In genomic region chr16:89243664-89244063, GRCh38 we compare ENCODE assay signal across 32 cellular contexts. TPM values are rescaled to one million over a fixed set of nuclear protein-coding genes. Genes with fewer than 3 reads are reported as not detected.
DNase-seq lines count a peak whose midpoint lies in the region; FAIRE-seq and TF ChIP-seq lines count a peak whose summit lies in the region.
"Had no signal": no experiment of that assay in that cellular context is flagged by ENCODE, and none has a peak within 500 bp of the region (broad histone marks: within the 10 kb centered on the region; RNA-seq: fewer than 3 reads in every experiment).

No MANE protein-coding gene starts in this region.

- H2BK120ac ChIP-seq in H1 (replicated peaks; ENCODE audit: low read depth, low read length), result no peak overlapping the region

- no peak overlapping the region for H2BK20ac ChIP-seq in H1 (ENCODE audit: low read length)

- H3K9me3 Mint-ChIP-seq in activated naive CD4-positive, alpha-beta T cell treated with anti-CD3 and anti-CD28 coated beads, Interleukin-2, amount 50 U/mL, for 24 hours, result no peaks in the 10 kb centered on the region
- H3K9me3 Mint-ChIP-seq in HFFc6 (no peaks in the 10 kb centered on the region; the same call in 1 of the 2 replicates), progenitor cell of endocrine pancreas (ENCODE audit: low read depth) (peaks cover under 1% of the 10 kb centered on the region)
- H3K9me3 Mint-ChIP-seq: activated CD4-positive, alpha-beta memory T cell treated with anti-CD3 and anti-CD28 coated beads for 36 hours; central memory CD8-positive, alpha-beta T cell had no signal

- TF ChIP-seq RAD21 in H1 (IDR thresholded peaks at IDR 0.05 in 1 of 2, conservative IDR thresholded peaks at IDR 0.05 in 1 of 2; ENCODE audit: low read depth in 2 of 2, low read length in 2 of 2), result no peak

- CTCF ChIA-PET in H1 (lab: Charles Lee; ENCODE audit: partially characterized antibody), result interaction anchor here (1.3 to 1.5 kb wide), 2 partner anchors 11 to 45 kb away, joined by 4 to 5 read pairs; no protein-coding TSS in a partner anchor

- 88% methylated on average over 5 of the region's 5 CpGs; no CpG with 5 or more reads in 1 of the 2 experiments for WGBS in H1 (ENCODE audit: extremely low coverage in 1 of 2, insufficient coverage in 1 of 2, insufficient read length in 1 of 2, insufficient replicate concordance in 2 of 2, low coverage in 1 of 2, low lambda C conversion rate in 2 of 2, missing lambda C conversion rate in 1 of 2), 2 experiments

- no peak overlapping the region for H3K4me3 Mint-ChIP-seq in activated naive CD4-positive, alpha-beta T cell treated with anti-CD3 and anti-CD28 coated beads, Interleukin-2, amount 50 U/mL, for 24 hours
- H3K4me3 Mint-ChIP-seq in HFFc6, result 0 out of 2 replicates have a peak overlapping the region, but pooled peaks have one; percentile 26
- H3K4me3 Mint-ChIP-seq in progenitor cell of endocrine pancreas (ENCODE audit: low read depth), result peak overlapping the region; percentile 16
- H3K4me3 Mint-ChIP-seq: central memory CD8-positive, alpha-beta T cell had no signal

- H3K9me3 ChIP-seq in H1 (ENCODE audit: insufficient read depth in 2 of 2, low read depth in 1 of 2, low read length in 1 of 2), result peaks cover 4 to 5% of the 10 kb centered on the region in 2 experiments; a peak in 2 of 4 replicates
- no peaks in the 10 kb centered on the region for H3K9me3 ChIP-seq in vagina
- H3K9me3 ChIP-seq: ascending aorta, gastroesophageal sphincter, mucosa of descending colon, neutrophil had no signal

- H3K27me3 Mint-ChIP-seq in activated naive CD4-positive, alpha-beta T cell treated with anti-CD3 and anti-CD28 coated beads, Interleukin-2, amount 50 U/mL, for 24 hours, result no peaks in the 10 kb centered on the region
- H3K27me3 Mint-ChIP-seq in HFFc6 (ENCODE audit: insufficient read depth), result peaks cover 4% of the 10 kb centered on the region
- no peaks in the 10 kb centered on the region for H3K27me3 Mint-ChIP-seq in progenitor cell of endocrine pancreas
- H3K27me3 Mint-ChIP-seq: activated CD4-positive, alpha-beta memory T cell treated with anti-CD3 and anti-CD28 coated beads for 36 hours; central memory CD8-positive, alpha-beta T cell had no signal

- no peak overlapping the region for H2AFZ ChIP-seq in H1 (ENCODE audit: low read length)

- FAIRE-seq in H1 (lab: Jason Lieb, UNC), result no peak
- FAIRE-seq: A549, GM12891 had no signal

- H3K36me3 Mint-ChIP-seq in activated naive CD4-positive, alpha-beta T cell treated with anti-CD3 and anti-CD28 coated beads, Interleukin-2, amount 50 U/mL, for 24 hours, result no peaks in the 10 kb centered on the region
- peaks cover 4% of the 10 kb centered on the region; the same call in 1 of the 2 replicates for H3K36me3 Mint-ChIP-seq in HFFc6 (ENCODE audit: low read depth)
- peaks cover under 1% of the 10 kb centered on the region for H3K36me3 Mint-ChIP-seq in progenitor cell of endocrine pancreas (ENCODE audit: insufficient read depth)

- no peak overlapping the region for H2AK5ac ChIP-seq in H1 (ENCODE audit: low read depth, low read length)

- no peak overlapping the region for H3K56ac ChIP-seq in H1 (replicated peaks; ENCODE audit: insufficient read length, low read depth, low read length)

- H3K27ac ChIP-seq in H1 (ENCODE audit: low read depth, low read length) (no peak overlapping the region), vagina (no peak overlapping the region)
- H3K27ac ChIP-seq: A549, ascending aorta, gastroesophageal sphincter, HL-60, stomach, tibial nerve had no signal

- peaks cover 0 to 5% of the 10 kb centered on the region in 2 experiments for H4K20me1 ChIP-seq in H1 (replicated peaks in 1 of 2; ENCODE audit: control insufficient read depth in 1 of 2, insufficient read depth in 2 of 2, low read length in 2 of 2)

- no peak overlapping the region for H3K4ac ChIP-seq in H1 (replicated peaks; ENCODE audit: insufficient read length, low read depth, low read length)

- H3K4me3 ChIP-seq in H1 (ENCODE audit: extremely low read depth in 1 of 4, insufficient read depth in 2 of 4, low read depth in 3 of 4, low read length in 4 of 4) (no peak overlapping the region), vagina (no peak overlapping the region)
- H3K4me3 ChIP-seq: A549, ascending aorta, gastroesophageal sphincter, mucosa of descending colon, stomach, tibial nerve had no signal

- H3K4me1 ChIP-seq in H1 (replicated peaks in 1 of 4; ENCODE audit: control insufficient read depth in 3 of 4, insufficient read depth in 4 of 4, low read length in 3 of 4) (peaks cover 0 to 9% (median 0%) of the 10 kb centered on the region in 4 experiments; a peak in 2 of 7 replicates), vagina (peaks cover 23% of the 10 kb centered on the region)
- H3K4me1 ChIP-seq: A549, BE2C had no signal

- no peak for TF ChIP-seq EP300 in H1 (IDR thresholded peaks at IDR 0.05; ENCODE audit: borderline replicate concordance in 1 of 2, low read depth in 2 of 2, low read length in 2 of 2)

- intact Hi-C loops in vagina (cut with DNase I), result no loop called here

- H3K4me1 Mint-ChIP-seq in activated naive CD4-positive, alpha-beta T cell treated with anti-CD3 and anti-CD28 coated beads, Interleukin-2, amount 50 U/mL, for 24 hours, result peaks cover 15% of the 10 kb centered on the region
- no peaks in the 10 kb centered on the region; the same call in 1 of the 2 replicates for H3K4me1 Mint-ChIP-seq in HFFc6 (ENCODE audit: low read depth)
- H3K4me1 Mint-ChIP-seq in progenitor cell of endocrine pancreas (ENCODE audit: low read depth), result peaks cover 2% of the 10 kb centered on the region

- H4K5ac ChIP-seq in H1 (ENCODE audit: insufficient read length, low read depth, low read length), result no peak overlapping the region

- H4K8ac ChIP-seq in H1 (ENCODE audit: extremely low read depth, insufficient read depth, low read length), result no peak overlapping the region

- H3K27me3 ChIP-seq in H1 (replicated peaks in 1 of 4; ENCODE audit: control insufficient read depth in 3 of 4, extremely low read depth in 1 of 4, insufficient read depth in 3 of 4, low read length in 3 of 4) (peaks cover 0 to 9% (median 6%) of the 10 kb centered on the region in 4 experiments; a peak in 4 of 7 replicates), vagina (no peaks in the 10 kb centered on the region)
- H3K27me3 ChIP-seq: ascending aorta, gastroesophageal sphincter had no signal

- H3K36me3 ChIP-seq in H1 (ENCODE audit: control insufficient read depth in 2 of 4, insufficient read depth in 4 of 4, low read length in 3 of 4) (no peaks in the 10 kb centered on the region), vagina (no peaks in the 10 kb centered on the region)
- H3K36me3 ChIP-seq: ascending aorta, BE2C, gastroesophageal sphincter, neutrophil, stomach, tibial nerve had no signal

- no peak overlapping the region for H3K14ac ChIP-seq in H1 (ENCODE audit: insufficient read length)

- POLR2A ChIA-PET in H1 (lab: Charles Lee; ENCODE audit: partially characterized antibody), result interaction anchor here (0.7 kb wide), 1 partner anchor 66 kb away, joined by 3 read pairs; no protein-coding TSS in a partner anchor

- TF ChIP-seq POLR2A in H1 (IDR thresholded peaks at IDR 0.05; ENCODE audit: control extremely low read depth in 1 of 2, low read depth in 2 of 2, low read length in 2 of 2), result no peak
- TF ChIP-seq POLR2A in vagina (IDR thresholded peaks at IDR 0.05), result no peak

- TF ChIP-seq CTCF in HFFc6 (IDR thresholded peaks at IDR 0.05) (no peak), H1 (IDR thresholded peaks at IDR 0.05; ENCODE audit: control extremely low read depth in 1 of 3, insufficient read depth in 1 of 3, low read depth in 1 of 3, low read length in 3 of 3) (no peak), progenitor cell of endocrine pancreas (IDR thresholded peaks at IDR 0.05; ENCODE audit: unreplicated experiment) (no peak), vagina (IDR thresholded peaks at IDR 0.05) (no peak)

- H3K9ac ChIP-seq in H1 (replicated peaks in 1 of 4; ENCODE audit: extremely low read depth in 1 of 4, low read depth in 3 of 4, low read length in 3 of 4), result no peak overlapping the region

- H3K18ac ChIP-seq in H1 (ENCODE audit: extremely low read depth, low read length), result no peak overlapping the region

- no peak overlapping the region for H3K23ac ChIP-seq in H1 (ENCODE audit: insufficient read length)

- no peaks in the 10 kb centered on the region for H3K79me1 ChIP-seq in H1 (ENCODE audit: low read depth, low read length)

- H3K23me2 ChIP-seq in H1 (ENCODE audit: low read depth, low read length), result peaks cover 8% of the 10 kb centered on the region

- DNase-seq in activated naive CD4-positive, alpha-beta T cell (lab: John Stamatoyannopoulos, UW), result no peak
- DNase-seq in HFFc6 (no peak), H1 (ENCODE audit: low read depth in 1 of 2, low spot score in 2 of 2) (no peak), progenitor cell of endocrine pancreas (ENCODE audit: low spot score, unreplicated experiment) (no peak), SKM-1 treated with dmso at 0.1 percent for 144 hours (lab: John Stamatoyannopoulos, UW; ENCODE audit: unreplicated experiment) (no peak), NCI-H2081 treated with DMSO at 0.1 percent for 48 hours (lab: John Stamatoyannopoulos, UW) (no peak), vagina (ENCODE audit: extremely low spot score in 2 of 2) (no peak)
- DNase-seq: activated CD4-positive, alpha-beta memory T cell treated with anti-CD3 and anti-CD28 coated beads for 36 hours; activated CD4-positive, CD25-positive, alpha-beta regulatory T cell; BE2C; dermis blood vessel endothelial cell; H9; hypothalamus; left ventricle myocardium superior; NCI-H1105; NCI-H2029; NCI-H345; OCI-M1; SHP77; stimulated activated CD8-positive, alpha-beta memory T cell treated with anti-CD3 and anti-CD28 coated beads, Interleukin-4, amount 100 ng/mL, for 48 hours; stomach; SW 1271 had no signal

- 0 out of 2 replicates have a peak overlapping the region, but pooled peaks have one; percentile 29 for H2BK15ac ChIP-seq in H1 (ENCODE audit: low read length)

- H3K4me2 ChIP-seq in H1 (ENCODE audit: insufficient read depth in 1 of 2, low read depth in 2 of 2, low read length in 2 of 2), result no peak overlapping the region
- H3K4me2 ChIP-seq: A549 had no signal

- no peak overlapping the region for H2BK5ac ChIP-seq in H1 (ENCODE audit: low read depth, low read length)

- no peak overlapping the region for H2BK12ac ChIP-seq in H1 (ENCODE audit: low read depth, low read length)

- no peak overlapping the region for H4K91ac ChIP-seq in H1 (replicated peaks; ENCODE audit: insufficient read length, low read length)

- H3K79me2 ChIP-seq in H1 (ENCODE audit: control insufficient read depth in 1 of 2, insufficient read depth in 2 of 2, low read length in 2 of 2), result no peaks in the 10 kb centered on the region

- H3K27ac Mint-ChIP-seq in activated naive CD4-positive, alpha-beta T cell treated with anti-CD3 and anti-CD28 coated beads, Interleukin-2, amount 50 U/mL, for 24 hours, result peak overlapping the region; percentile 47
- H3K27ac Mint-ChIP-seq in HFFc6 (no peak overlapping the region), progenitor cell of endocrine pancreas (no peak overlapping the region)
- H3K27ac Mint-ChIP-seq: activated CD4-positive, alpha-beta memory T cell treated with anti-CD3 and anti-CD28 coated beads for 36 hours; H9 had no signal

RNA-seq across cellular contexts. Expression of gene ZNF778, which starts 26.2 kb away (rescaled TPM):
- total RNA-seq in HFFc6 (2021; fragmentation: NEBNext Ultra II Directional; extraction: Animal tissue kit (Norgen Biotek cat#: 25700)), result 1 to 10 TPM; 6.8 to 8.1 (median 7.5) TPM
- total RNA-seq in H1 (2021; fragmentation: NEBNext Ultra II Directional; extraction: Animal tissue kit (Norgen Biotek cat#: 25700)), result 19.8 and 21.9 TPM in 2 replicates
- 8.6 and 9.5 TPM in 2 replicates for polyA plus RNA-seq in H1 (2011; rRNA removed)
- polyA plus RNA-seq in H1 (2011; cell fraction: cytosol; rRNA removed), result 8.3 TPM
- 11.0 TPM for polyA plus RNA-seq in H1 (2011; cell fraction: nucleus; rRNA removed)
- 8.9 to 11.6 TPM (median 10.6 TPM) in 4 replicates for polyA plus RNA-seq in H1 (2012, experiment 1 of 2)
- 0.62 TPM for polyA plus RNA-seq in H1 (2012, experiment 2 of 2)
- polyA plus RNA-seq in H1 (2013, experiment 1 of 2), result 11.3 TPM
- 10.3 TPM for polyA plus RNA-seq in H1 (2013, experiment 2 of 2)
- 30.1 and 31.7 TPM in 2 replicates for polyA minus RNA-seq in H1 (2011; rRNA and poly(A)+ RNA removed)
- 26.0 TPM for polyA minus RNA-seq in H1 (2011; cell fraction: cytosol; rRNA and poly(A)+ RNA removed)
- 19.5 TPM for polyA minus RNA-seq in H1 (2011; cell fraction: nucleus; rRNA and poly(A)+ RNA removed)
- total RNA-seq in progenitor cell of endocrine pancreas (10.5 and 11.2 TPM in 2 replicates), vagina (6.6 TPM)

RNA-seq across cellular contexts. Expression of gene SLC22A31, which starts 43.3 kb away (rescaled TPM):
- total RNA-seq in HFFc6 (2021; fragmentation: NEBNext Ultra II Directional; extraction: Animal tissue kit (Norgen Biotek cat#: 25700)), result not detected
- 10.6 and 11.1 TPM in 2 replicates for total RNA-seq in H1 (2021; fragmentation: NEBNext Ultra II Directional; extraction: Animal tissue kit (Norgen Biotek cat#: 25700))
- polyA plus RNA-seq in H1 (2011; rRNA removed), result 7.7 and 7.9 TPM in 2 replicates
- polyA plus RNA-seq in H1 (2011; cell fraction: cytosol; rRNA removed), result 6.7 TPM
- polyA plus RNA-seq in H1 (2011; cell fraction: nucleus; rRNA removed), result 50.6 TPM
- 5.9 to 13.0 TPM (median 10.2 TPM) in 4 replicates for polyA plus RNA-seq in H1 (2012, experiment 1 of 2)
- polyA plus RNA-seq in H1 (2012, experiment 2 of 2), result 5.9 TPM
- 7.2 TPM for polyA plus RNA-seq in H1 (2013, experiment 1 of 2)
- 7.0 TPM for polyA plus RNA-seq in H1 (2013, experiment 2 of 2)
- polyA minus RNA-seq in H1 (2011; rRNA and poly(A)+ RNA removed), result 1.2 and 2.6 TPM in 2 replicates
- polyA minus RNA-seq in H1 (2011; cell fraction: cytosol; rRNA and poly(A)+ RNA removed), result 3.0 TPM
- 10.6 TPM for polyA minus RNA-seq in H1 (2011; cell fraction: nucleus; rRNA and poly(A)+ RNA removed)
- 6.9 and 10.3 TPM in 2 replicates for total RNA-seq in progenitor cell of endocrine pancreas
- total RNA-seq in vagina, result not detected
- total RNA-seq: ascending aorta, dermis blood vessel endothelial cell, gastroesophageal sphincter, left ventricle myocardium superior had no signal
